12 cellular contexts compared by ENCODE assay signal in genomic region chr16:68792465-68793324, GRCh38. TPM values are rescaled to one million over a fixed set of nuclear protein-coding genes. Genes with fewer than 3 reads are reported as not detected.
DNase-seq lines count a peak whose midpoint lies in the region; ATAC-seq and TF ChIP-seq lines count a peak whose summit lies in the region.
"Had no signal": no experiment of that assay in that cellular context is flagged by ENCODE, and none has a peak within 500 bp of the region (broad histone marks: within the 10 kb centered on the region; RNA-seq: fewer than 3 reads in every experiment).

No MANE protein-coding gene starts in this region.

- H3K4me1 Mint-ChIP-seq in Calu3 (ENCODE audit: low read depth, unreplicated experiment): peaks cover 46% of the 10 kb centered on the region
- H3K4me1 Mint-ChIP-seq: activated B cell treated with CpG ODN at 0.5 μM for 24 hours; activated naive CD4-positive, alpha-beta T cell treated with anti-CD3 and anti-CD28 coated beads, Interleukin-2, amount 50 U/mL, for 24 hours; CD4-positive, alpha-beta memory T cell had no signal

- CTCF ChIA-PET in Calu3 (lab: Charles Lee): interaction anchor here (0.7 to 2.4 kb wide), 9 partner anchors 14 to 202 kb away, joined by 3 to 7 read pairs (median 4); partner anchors contain the start of gene CDH1

- H3K36me3 ChIP-seq in colonic mucosa: no peaks in the 10 kb centered on the region
- no peaks in the 10 kb centered on the region for H3K36me3 ChIP-seq in mucosa of stomach (ENCODE audit: control insufficient read depth, insufficient read depth, low read length)

- H3K4me3 ChIP-seq in colonic mucosa (no peak overlapping the region), mucosa of stomach (ENCODE audit: low read length) (no peak overlapping the region)

- H3K9me3 Mint-ChIP-seq in Calu3 (ENCODE audit: low read depth, unreplicated experiment): no peaks in the 10 kb centered on the region
- H3K9me3 Mint-ChIP-seq: activated B cell treated with CpG ODN at 0.5 μM for 24 hours; activated naive CD4-positive, alpha-beta T cell treated with anti-CD3 and anti-CD28 coated beads, Interleukin-2, amount 50 U/mL, for 24 hours; CD4-positive, alpha-beta memory T cell had no signal

- DNase-seq in Calu3: peak; percentile 52
- DNase-seq in NCI-H2171 treated with DMSO at 0.1 percent for 48 hours (lab: John Stamatoyannopoulos, UW): peak; percentile 96
- DNase-seq in colonic mucosa: peak; percentile 76
- no peak for DNase-seq in AG20443 (ENCODE audit: low spot score)
- DNase-seq in cerebellum (ENCODE audit: low spot score): no peak
- DNase-seq: activated B cell treated with CpG ODN at 0.5 μM for 24 hours; CD4-positive, alpha-beta memory T cell had no signal

- peaks cover 8% of the 10 kb centered on the region for H3K4me1 ChIP-seq in colonic mucosa
- H3K4me1 ChIP-seq in mucosa of stomach (ENCODE audit: control insufficient read depth, insufficient read depth, low read length): peaks cover 42% of the 10 kb centered on the region

- peak overlapping the region in 1 of 2 donors; percentile 48 for H3K9ac ChIP-seq in colonic mucosa (ENCODE audit: low read depth in 2 of 2, low read length in 2 of 2)
- H3K9ac ChIP-seq in mucosa of stomach (ENCODE audit: low read length): peak overlapping the region; percentile 28

- H3K27ac ChIP-seq in colonic mucosa: peak overlapping the region; percentile 68

- H3K27me3 ChIP-seq in colonic mucosa (no peaks in the 10 kb centered on the region), mucosa of stomach (ENCODE audit: control insufficient read depth, insufficient read depth, low read length) (no peaks in the 10 kb centered on the region)

- H3K36me3 Mint-ChIP-seq in Calu3 (ENCODE audit: insufficient read depth, unreplicated experiment): peaks cover 49% of the 10 kb centered on the region
- H3K36me3 Mint-ChIP-seq: activated naive CD4-positive, alpha-beta T cell treated with anti-CD3 and anti-CD28 coated beads, Interleukin-2, amount 50 U/mL, for 24 hours; CD4-positive, alpha-beta memory T cell had no signal

- peak overlapping the region; percentile 62 for H3K27ac Mint-ChIP-seq in Calu3 (ENCODE audit: unreplicated experiment)
- H3K27ac Mint-ChIP-seq: activated B cell treated with CpG ODN at 0.5 μM for 24 hours; activated naive CD4-positive, alpha-beta T cell treated with anti-CD3 and anti-CD28 coated beads, Interleukin-2, amount 50 U/mL, for 24 hours; CD4-positive, alpha-beta memory T cell had no signal

- no TSS peak for BruUV-seq in Calu3 (replicated peaks; lab: Mats Ljungman, UMichigan)

- ATAC-seq in GM21423 (IDR thresholded peaks at IDR 0.05; ENCODE audit: unreplicated experiment) (no peak), GM21381 (IDR thresholded peaks at IDR 0.05; ENCODE audit: unreplicated experiment) (no peak)

- TF ChIP-seq CTCF in Calu3 (IDR thresholded peaks at IDR 0.05; ENCODE audit: unreplicated experiment): no peak
- no peak for TF ChIP-seq CTCF in colonic mucosa (IDR thresholded peaks at IDR 0.05)

- peak overlapping the region; percentile 47 for H3K4me3 Mint-ChIP-seq in Calu3 (ENCODE audit: low read depth, unreplicated experiment)
- H3K4me3 Mint-ChIP-seq: activated B cell treated with CpG ODN at 0.5 μM for 24 hours; activated naive CD4-positive, alpha-beta T cell treated with anti-CD3 and anti-CD28 coated beads, Interleukin-2, amount 50 U/mL, for 24 hours; CD4-positive, alpha-beta memory T cell had no signal

- intact Hi-C loops in Calu3 (cut with micrococcal nuclease; ENCODE audit: unreplicated experiment): loop anchor here (1.0 to 2.0 kb wide), 2 partner anchors 14 to 36 kb away; no protein-coding TSS in a partner anchor
- intact Hi-C loops in colonic mucosa (cut with DNase I): loop anchor here (10.0 kb wide), 1 partner anchor 48 kb away; no protein-coding TSS in a partner anchor

- no peaks in the 10 kb centered on the region for H3K9me3 ChIP-seq in colonic mucosa
- H3K9me3 ChIP-seq in mucosa of stomach (ENCODE audit: control insufficient read depth, low read length): no peaks in the 10 kb centered on the region

- H3K27me3 Mint-ChIP-seq in Calu3 (ENCODE audit: unreplicated experiment): no peaks in the 10 kb centered on the region
- H3K27me3 Mint-ChIP-seq: activated naive CD4-positive, alpha-beta T cell treated with anti-CD3 and anti-CD28 coated beads, Interleukin-2, amount 50 U/mL, for 24 hours; CD4-positive, alpha-beta memory T cell had no signal

RNA-seq across cellular contexts. Expression of gene TANGO6, which starts 50.6 kb away (rescaled TPM):
- total RNA-seq in Calu3 (2022): 18.0 TPM in 2 replicates
- 10 to 100 TPM in 1 of 2 donors, 1 to 10 TPM in 1; 6.6 to 10.1 TPM for total RNA-seq in colonic mucosa
- 31.3 TPM for total RNA-seq in cerebellum

RNA-seq across cellular contexts. Expression of gene CDH1, which starts 55.6 kb away (rescaled TPM):
- total RNA-seq in Calu3 (2022): 328 and 421 TPM in 2 replicates
- 100 to 1,000 TPM; 494 to 519 TPM for total RNA-seq in colonic mucosa
- total RNA-seq in cerebellum: 2.0 TPM
- total RNA-seq: glomerular endothelial cell had no signal

Comparison
In these comparisons a context has a peak if more than half of its experiments do, and no peak if none do; other contexts are left out.
1. DNase-seq: peak in Calu3 (single experiment), NCI-H2171 treated with DMSO at 0.1 percent for 48 hours (single experiment) and colonic mucosa (single experiment); none in AG20443 (single experiment) and cerebellum (single experiment).
2. RNA of gene CDH1, which starts 55.6 kb away (total RNA-seq): 494 to 519 TPM in colonic mucosa and 328 to 421 TPM in Calu3; 2.0 TPM in cerebellum (single experiment); every median in the first group is over 100 times any median in the second.